24 cellular contexts compared by ENCODE assay signal in the genomic region with DNA sequence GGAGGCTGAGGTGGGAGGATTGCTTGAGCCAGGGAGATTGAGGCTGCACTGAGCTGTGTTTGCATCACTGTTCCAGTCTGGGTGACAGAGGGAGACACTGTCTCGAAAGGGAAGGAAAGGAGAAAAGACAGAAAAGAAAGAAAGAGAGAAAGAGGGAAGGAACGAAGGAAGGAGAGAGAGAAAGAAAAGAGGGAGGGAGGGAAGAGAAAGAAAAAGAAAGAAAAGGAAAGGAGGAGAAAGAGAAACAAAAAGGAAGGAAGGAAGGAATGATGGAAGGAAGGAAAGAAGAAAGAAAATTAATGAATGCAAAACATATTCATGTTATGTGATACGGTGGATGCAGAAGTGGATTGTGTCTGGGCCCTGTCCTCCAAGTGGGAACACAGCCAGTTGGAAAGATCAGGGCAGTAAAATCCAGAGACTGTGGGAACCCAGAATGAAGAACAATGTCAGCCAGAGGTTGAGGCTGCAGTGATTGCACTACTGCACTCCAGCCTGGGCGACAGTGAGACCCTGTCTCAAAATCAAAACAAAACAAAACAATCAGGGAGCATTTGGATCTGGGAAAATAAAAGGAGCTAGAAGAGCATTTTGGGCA. TPM values are rescaled to one million over a fixed set of nuclear protein-coding genes. Genes with fewer than 3 reads are reported as not detected.
DNase-seq lines count a peak whose midpoint lies in the region; ATAC-seq and TF ChIP-seq lines count a peak whose summit lies in the region.
"Had no signal": no experiment of that assay in that cellular context is flagged by ENCODE, and none has a peak within 500 bp of the region (broad histone marks: within the 10 kb centered on the region; RNA-seq: fewer than 3 reads in every experiment).

No MANE protein-coding gene starts in this region.

- TF ChIP-seq CTCF in nephron (IDR thresholded peaks at IDR 0.05; ENCODE audit: unreplicated experiment in 3 of 3) (no peak), gastroesophageal sphincter (IDR thresholded peaks at IDR 0.05) (no peak)

- H3K27me3 Mint-ChIP-seq in activated T-cell treated with anti-CD3 and anti-CD28 coated beads, Interleukin-2, amount 50 U/mL, for 24 hours: no peaks in the 10 kb centered on the region
- no peaks in the 10 kb centered on the region for H3K27me3 Mint-ChIP-seq in activated T-helper 17 cell treated with anti-CD3 and anti-CD28 coated beads, Interleukin-2, amount 50 U/mL, for 72 hours
- peaks cover 13% of the 10 kb centered on the region for H3K27me3 Mint-ChIP-seq in nephron (ENCODE audit: low read depth)
- H3K27me3 Mint-ChIP-seq: IgD-negative memory B cell, naive B cell had no signal

- H3K36me3 ChIP-seq in gastroesophageal sphincter: peaks cover 0 to 55% of the 10 kb centered on the region in 2 donors

- no peak overlapping the region for H3K4me3 ChIP-seq in gastroesophageal sphincter
- H3K4me3 ChIP-seq: A549, skin epidermis, transverse colon had no signal

- H3K27ac Mint-ChIP-seq in activated T-cell treated with anti-CD3 and anti-CD28 coated beads, Interleukin-2, amount 50 U/mL, for 24 hours: peak overlapping the region; percentile 30
- peak overlapping the region; percentile 18 for H3K27ac Mint-ChIP-seq in activated T-helper 17 cell treated with anti-CD3 and anti-CD28 coated beads, Interleukin-2, amount 50 U/mL, for 72 hours
- peak overlapping the region; percentile 87 to 96 (median 94) for H3K27ac Mint-ChIP-seq in nephron
- H3K27ac Mint-ChIP-seq: activated T-helper 2 cell treated with anti-CD3 and anti-CD28 coated beads, Interferon-gamma antibody, Interleukin-2, Interleukin-4, amounts not matched to agents 10 μg/mL and 5 μg/mL and 100 μg/mL, durations not matched to agents 14 hours and 24 hours and 36 hours had no signal

- peaks cover 13% of the 10 kb centered on the region for H3K4me1 Mint-ChIP-seq in activated T-cell treated with anti-CD3 and anti-CD28 coated beads, Interleukin-2, amount 50 U/mL, for 24 hours (ENCODE audit: low read depth)
- H3K4me1 Mint-ChIP-seq in activated T-helper 17 cell treated with anti-CD3 and anti-CD28 coated beads, Interleukin-2, amount 50 U/mL, for 72 hours: peaks cover 17% of the 10 kb centered on the region
- peaks cover 40% of the 10 kb centered on the region for H3K4me1 Mint-ChIP-seq in nephron

- H3K27me3 ChIP-seq in gastroesophageal sphincter: no peaks in the 10 kb centered on the region
- H3K27me3 ChIP-seq: transverse colon had no signal

- peaks cover 70% of the 10 kb centered on the region for H3K36me3 Mint-ChIP-seq in activated T-cell treated with anti-CD3 and anti-CD28 coated beads, Interleukin-2, amount 50 U/mL, for 24 hours (ENCODE audit: low read depth)
- H3K36me3 Mint-ChIP-seq in activated T-helper 17 cell treated with anti-CD3 and anti-CD28 coated beads, Interleukin-2, amount 50 U/mL, for 72 hours (ENCODE audit: low read depth): peaks cover 61% of the 10 kb centered on the region
- peaks cover 26% of the 10 kb centered on the region for H3K36me3 Mint-ChIP-seq in nephron (ENCODE audit: low read depth)

- H3K27ac ChIP-seq in gastroesophageal sphincter: no peak overlapping the region
- H3K27ac ChIP-seq: A549 had no signal

- H3K4me3 Mint-ChIP-seq in activated T-cell treated with anti-CD3 and anti-CD28 coated beads, Interleukin-2, amount 50 U/mL, for 24 hours: no peak overlapping the region
- H3K4me3 Mint-ChIP-seq in activated T-helper 17 cell treated with anti-CD3 and anti-CD28 coated beads, Interleukin-2, amount 50 U/mL, for 72 hours: no peak overlapping the region
- peak overlapping the region; percentile 19 to 71 (median 53) for H3K4me3 Mint-ChIP-seq in nephron

- no peaks in the 10 kb centered on the region for H3K9me3 Mint-ChIP-seq in activated T-cell treated with anti-CD3 and anti-CD28 coated beads, Interleukin-2, amount 50 U/mL, for 24 hours
- H3K9me3 Mint-ChIP-seq in activated T-helper 17 cell treated with anti-CD3 and anti-CD28 coated beads, Interleukin-2, amount 50 U/mL, for 72 hours: no peaks in the 10 kb centered on the region
- H3K9me3 Mint-ChIP-seq in nephron: no peaks in the 10 kb centered on the region
- H3K9me3 Mint-ChIP-seq: activated T-helper 2 cell treated with anti-CD3 and anti-CD28 coated beads, Interferon-gamma antibody, Interleukin-2, Interleukin-4, amounts not matched to agents 10 μg/mL and 5 μg/mL and 100 μg/mL, durations not matched to agents 14 hours and 24 hours and 36 hours; IgD-negative memory B cell; naive B cell had no signal

- DNase-seq in activated T-cell treated with anti-CD3 and anti-CD28 coated beads, Interleukin-2, amount 50 U/mL, for 24 hours: no peak
- DNase-seq in activated T-cell treated with anti-CD3 and anti-CD28 coated beads for 4 hours (no peak), left cardiac atrium (no peak), HuH-7.5 (ENCODE audit: low spot score) (no peak)
- DNase-seq: activated CD4-positive, alpha-beta T cell treated with anti-CD3 and anti-CD28 coated beads, Interleukin-2, amount 50 U/mL, for 1 hour; activated CD8-positive, alpha-beta memory T cell treated with anti-CD3 and anti-CD28 coated beads, Interleukin-2, amount 50 U/mL, for 4 hours; effector CD8-positive, alpha-beta T cell; foreskin fibroblast; hippocampal formation; naive B cell; NCI-H1092; NCI-H187 treated with DMSO at 0.1 percent for 48 hours; NCI-H2171 treated with DMSO at 0.1 percent for 48 hours; NCI-H524; SIG-M5 had no signal

- 49 to 59% methylated on average over 2 to 4 of the region's 4 CpGs for WGBS in gastroesophageal sphincter (ENCODE audit: low coverage in 1 of 2), 2 donors

- ATAC-seq in activated T-helper 17 cell treated with anti-CD3 and anti-CD28 coated beads, Interleukin-2, amount 50 U/mL, for 72 hours (replicated peaks): no peak
- ATAC-seq in left cardiac atrium (peak; percentile 18 to 77), GM18517 (IDR thresholded peaks at IDR 0.05; ENCODE audit: unreplicated experiment) (no peak), gastroesophageal sphincter (no peak)
- ATAC-seq: A549 had no signal

- TF ChIP-seq POLR2A in gastroesophageal sphincter (IDR thresholded peaks at IDR 0.05): no peak

- peaks cover 0 to 26% (median 3%) of the 10 kb centered on the region in 3 donors for H3K4me1 ChIP-seq in gastroesophageal sphincter

- H3K9me3 ChIP-seq in gastroesophageal sphincter: no peaks in the 10 kb centered on the region
- H3K9me3 ChIP-seq: A549, transverse colon had no signal

- intact Hi-C loops in left cardiac atrium (cut with DNase I): no loop called here

- no peak for TF ChIP-seq EP300 in gastroesophageal sphincter (IDR thresholded peaks at IDR 0.05)

RNA-seq across cellular contexts. Expression of a gene that starts 6.2 kb away (rescaled TPM):
- 10 to 100 TPM; 16.7 to 25.5 TPM for total RNA-seq in activated T-helper 17 cell treated with anti-CD3 and anti-CD28 coated beads, Interleukin-2, amount 50 U/mL, for 72 hours
- 1 to 10 TPM; 7.3 to 7.4 TPM for total RNA-seq in left cardiac atrium
- 10 to 100 TPM in 3 of 4 donors, 1 to 10 TPM in 1; 8.8 to 38.1 (median 14.9) TPM for total RNA-seq in gastroesophageal sphincter

RNA-seq across cellular contexts. Expression of a gene that starts 28.7 kb away (rescaled TPM):
- total RNA-seq in activated T-helper 17 cell treated with anti-CD3 and anti-CD28 coated beads, Interleukin-2, amount 50 U/mL, for 72 hours: 10 to 100 TPM; 71.1 to 74.0 TPM
- 10 to 100 TPM; 13.7 to 17.9 TPM for total RNA-seq in left cardiac atrium
- 10 to 100 TPM; 33.3 to 55.9 (median 52.3) TPM for total RNA-seq in gastroesophageal sphincter

RNA-seq across cellular contexts. Expression of a gene that starts 32.9 kb away (rescaled TPM):
- 1 to 10 TPM; 1.0 to 3.0 TPM for total RNA-seq in activated T-helper 17 cell treated with anti-CD3 and anti-CD28 coated beads, Interleukin-2, amount 50 U/mL, for 72 hours
- total RNA-seq in left cardiac atrium (under 1 TPM; 0.35 to 0.42 TPM), gastroesophageal sphincter (1 to 10 TPM in 3 of 4 donors, under 1 TPM in 1; 0.39 to 8.4 (median 2.7) TPM)

RNA-seq across cellular contexts. Expression of a gene that starts 34.7 kb away (rescaled TPM):
- total RNA-seq in activated T-helper 17 cell treated with anti-CD3 and anti-CD28 coated beads, Interleukin-2, amount 50 U/mL, for 72 hours: 1 to 10 TPM in 1 of 2 donors, under 1 TPM in 1; 0.86 to 1.7 TPM
- total RNA-seq in left cardiac atrium: 1 to 10 TPM; 1.1 to 1.6 TPM
- 1 to 10 TPM in 1 of 4 donors, under 1 TPM in 1, not detected in 2; 0.66 to 3.3 TPM for total RNA-seq in gastroesophageal sphincter

Comparison
In these comparisons a context has a peak if more than half of its experiments do, and no peak if none do; other contexts are left out.
1. H3K27ac Mint-ChIP-seq: peak in every context shown above with its lines; median percentile 94 in nephron; 30 in activated T-cell treated with anti-CD3 and anti-CD28 coated beads, Interleukin-2, amount 50 U/mL, for 24 hours; 18 in activated T-helper 17 cell treated with anti-CD3 and anti-CD28 coated beads, Interleukin-2, amount 50 U/mL, for 72 hours.
2. H3K4me3 Mint-ChIP-seq: peak in nephron (3 of 3); none in activated T-cell treated with anti-CD3 and anti-CD28 coated beads, Interleukin-2, amount 50 U/mL, for 24 hours (single experiment) and activated T-helper 17 cell treated with anti-CD3 and anti-CD28 coated beads, Interleukin-2, amount 50 U/mL, for 72 hours (single experiment).
3. ATAC-seq: peak in left cardiac atrium (2 of 2); none in activated T-helper 17 cell treated with anti-CD3 and anti-CD28 coated beads, Interleukin-2, amount 50 U/mL, for 72 hours (single experiment), GM18517 (single experiment) and gastroesophageal sphincter (single experiment).